ENCODE assay signal across 8 cellular contexts in the genomic region with DNA sequence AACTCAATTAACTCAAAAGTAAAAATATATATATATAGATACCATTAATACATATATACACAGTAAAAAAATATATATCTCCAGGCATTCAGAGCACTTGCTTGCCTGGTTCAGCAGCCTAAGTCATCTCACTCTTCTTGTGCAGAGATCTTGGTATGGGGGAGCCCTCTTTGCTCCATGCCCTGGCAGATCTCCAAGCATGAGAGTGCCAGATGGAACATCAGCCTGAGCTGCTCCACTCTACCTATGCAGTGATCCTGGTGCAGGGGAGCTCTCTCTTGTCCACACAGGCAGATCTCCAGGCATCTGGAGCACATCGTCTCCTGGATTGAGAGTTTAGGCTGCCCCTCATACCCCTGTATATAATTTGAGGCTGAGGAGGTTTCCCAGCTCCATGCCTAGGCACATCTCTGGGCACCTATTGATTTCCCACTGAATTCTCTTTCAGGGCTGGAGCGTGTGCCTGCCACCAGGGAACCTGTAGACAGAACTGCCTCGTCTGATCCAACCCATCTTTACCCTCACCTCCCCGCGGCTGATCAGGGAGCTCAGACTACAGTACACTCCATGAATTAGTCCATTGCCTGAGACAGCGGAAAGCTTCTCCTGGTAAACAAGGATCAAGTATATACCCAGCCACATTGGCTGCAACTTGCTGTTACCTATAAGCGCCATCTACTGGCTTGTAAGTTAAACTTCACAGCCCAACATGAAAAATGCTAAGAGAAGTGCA.
DNase-seq lines count a peak whose midpoint lies in the region; ATAC-seq and TF ChIP-seq lines count a peak whose summit lies in the region.

No MANE protein-coding gene starts in this region.

- peak; percentile 78 for TF ChIP-seq CTCF in astrocyte of the cerebellum (IDR thresholded peaks at IDR 0.05; ENCODE audit: low read depth, low read length, missing control alignments)

- peak; percentile 70 for ATAC-seq in HG02642 (IDR thresholded peaks at IDR 0.05; ENCODE audit: poor library complexity, unreplicated experiment)

- DNase-seq in NCI-H2227 (lab: John Stamatoyannopoulos, UW; ENCODE audit: unreplicated experiment) (peak; percentile 8), NCI-H2227 treated with DMSO at 0.1 percent for 48 hours (lab: John Stamatoyannopoulos, UW) (no peak), NCI-H2029 (lab: John Stamatoyannopoulos, UW) (peak; percentile 91), astrocyte of the cerebellum (ENCODE audit: low read depth) (peak; percentile 65), left kidney (ENCODE audit: low read depth, low spot score) (peak; percentile 80), AG08396 (ENCODE audit: low spot score) (no peak)
- no peak for DNase-seq in activated naive CD4-positive, alpha-beta T cell (lab: John Stamatoyannopoulos, UW)

- H3K4me3 ChIP-seq in astrocyte of the cerebellum (ENCODE audit: low read depth, low read length): no peak overlapping the region

- in situ Hi-C loops in astrocyte of the cerebellum (cut with HindIII; ENCODE audit: low sequenced_read_pairs): no loop called here

Comparison
In these comparisons a context has a peak if more than half of its experiments do, and no peak if none do; other contexts are left out.
1. DNase-seq: peak in NCI-H2227 (single experiment), NCI-H2029 (single experiment), astrocyte of the cerebellum (single experiment) and left kidney (single experiment); none in NCI-H2227 treated with DMSO at 0.1 percent for 48 hours (single experiment), AG08396 (single experiment) and activated naive CD4-positive, alpha-beta T cell (0 of 4).